Comparison of ENCODE assay signal across 8 cellular contexts in genomic region chr18:44826418-44827259, GRCh38.
DNase-seq lines count a peak whose midpoint lies in the region; ATAC-seq and TF ChIP-seq lines count a peak whose summit lies in the region.

No MANE protein-coding gene starts in this region.

- TF ChIP-seq CTCF in VCaP (conservative IDR thresholded peaks at IDR 0.05) (no peak), left ventricle myocardium inferior (IDR thresholded peaks at IDR 0.05; ENCODE audit: borderline replicate concordance) (no peak), retinal pigment epithelial cell (conservative IDR thresholded peaks at IDR 0.05; ENCODE audit: low read depth, low read length) (no peak)

- no peaks in the 10 kb centered on the region for H3K36me3 ChIP-seq in left ventricle myocardium inferior

- DNase-seq in LHCN-M2 (ENCODE audit: low read depth) (peak; percentile 82), left ventricle myocardium inferior (peak; percentile 42), retinal pigment epithelial cell (ENCODE audit: low read depth) (peak; percentile 74), GDM1 (lab: John Stamatoyannopoulos, UW) (no peak), OCI-M1 (lab: John Stamatoyannopoulos, UW) (no peak), NK-92 (lab: John Stamatoyannopoulos, UW; ENCODE audit: unreplicated experiment) (no peak)

- H3K27ac ChIP-seq in VCaP: peak overlapping the region; percentile 79
- peak overlapping the region; percentile 80 for H3K27ac ChIP-seq in left ventricle myocardium inferior (replicated peaks)

- no peak for ATAC-seq in activated CD4-positive, CD25-positive, alpha-beta regulatory T cell treated with anti-CD3 and anti-CD28 coated beads, Interleukin-2, amount 50 U/mL, for 24 hours

- H3K4me3 ChIP-seq in left ventricle myocardium inferior (no peak overlapping the region), retinal pigment epithelial cell (ENCODE audit: low read length) (no peak overlapping the region)

- peaks cover 61% of the 10 kb centered on the region for H3K4me1 ChIP-seq in left ventricle myocardium inferior

- intact Hi-C loops in left ventricle myocardium inferior (cut with micrococcal nuclease): no loop called here

- H3K9me3 ChIP-seq in left ventricle myocardium inferior (replicated peaks): no peaks in the 10 kb centered on the region

- H3K27me3 ChIP-seq in left ventricle myocardium inferior (ENCODE audit: low read depth): no peaks in the 10 kb centered on the region

Comparison
In these comparisons a context has a peak if more than half of its experiments do, and no peak if none do; other contexts are left out.
1. DNase-seq: peak in LHCN-M2 (single experiment), left ventricle myocardium inferior (single experiment) and retinal pigment epithelial cell (single experiment); none in GDM1 (single experiment), OCI-M1 (single experiment) and NK-92 (single experiment).